Comparison of ENCODE assay signal across 17 cellular contexts in the genomic region with DNA sequence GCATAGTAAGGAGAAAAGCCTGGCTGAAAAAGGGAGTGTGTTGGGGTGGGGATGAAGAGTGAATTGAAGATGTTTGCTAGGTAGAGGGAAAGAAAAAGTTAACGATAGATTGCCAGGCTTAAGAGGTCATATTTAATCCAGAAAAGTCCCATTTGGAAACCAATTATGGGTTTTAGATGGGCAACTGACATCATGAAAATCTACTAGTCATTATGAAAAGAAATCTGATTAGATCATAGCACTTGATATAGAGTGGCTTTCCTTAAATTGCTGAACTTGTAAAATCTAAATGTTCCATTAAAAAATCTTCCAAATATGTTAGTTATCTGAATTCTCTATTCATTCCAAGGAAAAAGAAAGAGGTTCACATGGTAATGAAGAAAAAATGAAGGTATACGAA. TPM values are rescaled to one million over a fixed set of nuclear protein-coding genes. Genes with fewer than 3 reads are reported as not detected.
"Had no signal": no experiment of that assay in that cellular context is flagged by ENCODE, and none has a peak within 500 bp of the region (broad histone marks: within the 10 kb centered on the region; RNA-seq: fewer than 3 reads in every experiment).

No MANE protein-coding gene starts in this region.

- H3K27me3 ChIP-seq: brain microvascular endothelial cell, gastroesophageal sphincter, left lung, ovary, sigmoid colon had no signal

- H3K27ac Mint-ChIP-seq: dendritic cell treated with granulocyte-macrophage colony-stimulating factor and Interleukin-4, amounts not matched to agents 40 ng/mL and 50 ng/mL, for 4 days had no signal

- ATAC-seq: gastroesophageal sphincter, left lung had no signal

- H3K4me3 ChIP-seq: gastroesophageal sphincter, left lung, ovary, sigmoid colon, thoracic aorta had no signal

- H3K9me3 ChIP-seq: ovary, sigmoid colon, thoracic aorta had no signal

- H3K27me3 Mint-ChIP-seq: dendritic cell treated with granulocyte-macrophage colony-stimulating factor and Interleukin-4, amounts not matched to agents 40 ng/mL and 50 ng/mL, for 4 days had no signal

- DNase-seq: activated CD4-positive, alpha-beta T cell treated with anti-CD3 and anti-CD28 coated beads for 1 hour; activated gamma-delta T cell; amygdala; brain microvascular endothelial cell; left lung; ovary; SIG-M5; sigmoid colon; stimulated activated CD4-positive, alpha-beta T cell treated with anti-CD3 and anti-CD28 coated beads, Interleukin-12 subunit alpha, Interleukin-12 subunit beta, amount 100 ng/mL, for 4 hours; stimulated activated naive CD4-positive, alpha-beta T cell treated with Interleukin-2 at 50 U/mL for 16 hours had no signal

- H3K27ac ChIP-seq: brain microvascular endothelial cell, gastroesophageal sphincter, left lung, ovary, sigmoid colon, thoracic aorta had no signal

- H3K4me3 Mint-ChIP-seq: dendritic cell treated with granulocyte-macrophage colony-stimulating factor and Interleukin-4, amounts not matched to agents 40 ng/mL and 50 ng/mL, for 4 days had no signal

- FAIRE-seq: keratinocyte had no signal

- H3K36me3 ChIP-seq: brain microvascular endothelial cell, gastroesophageal sphincter, left lung, ovary, sigmoid colon, thoracic aorta had no signal

- H3K4me1 ChIP-seq: gastroesophageal sphincter, left lung, sigmoid colon had no signal

RNA-seq across cellular contexts. Expression of a gene that starts 37.5 kb away (rescaled TPM):
- total RNA-seq: epithelial cell of proximal tubule, left lung, sigmoid colon, thoracic aorta, urinary bladder had no signal
- polyA plus RNA-seq: keratinocyte, neural cell, ovary, urinary bladder had no signal
